In the genomic region with DNA sequence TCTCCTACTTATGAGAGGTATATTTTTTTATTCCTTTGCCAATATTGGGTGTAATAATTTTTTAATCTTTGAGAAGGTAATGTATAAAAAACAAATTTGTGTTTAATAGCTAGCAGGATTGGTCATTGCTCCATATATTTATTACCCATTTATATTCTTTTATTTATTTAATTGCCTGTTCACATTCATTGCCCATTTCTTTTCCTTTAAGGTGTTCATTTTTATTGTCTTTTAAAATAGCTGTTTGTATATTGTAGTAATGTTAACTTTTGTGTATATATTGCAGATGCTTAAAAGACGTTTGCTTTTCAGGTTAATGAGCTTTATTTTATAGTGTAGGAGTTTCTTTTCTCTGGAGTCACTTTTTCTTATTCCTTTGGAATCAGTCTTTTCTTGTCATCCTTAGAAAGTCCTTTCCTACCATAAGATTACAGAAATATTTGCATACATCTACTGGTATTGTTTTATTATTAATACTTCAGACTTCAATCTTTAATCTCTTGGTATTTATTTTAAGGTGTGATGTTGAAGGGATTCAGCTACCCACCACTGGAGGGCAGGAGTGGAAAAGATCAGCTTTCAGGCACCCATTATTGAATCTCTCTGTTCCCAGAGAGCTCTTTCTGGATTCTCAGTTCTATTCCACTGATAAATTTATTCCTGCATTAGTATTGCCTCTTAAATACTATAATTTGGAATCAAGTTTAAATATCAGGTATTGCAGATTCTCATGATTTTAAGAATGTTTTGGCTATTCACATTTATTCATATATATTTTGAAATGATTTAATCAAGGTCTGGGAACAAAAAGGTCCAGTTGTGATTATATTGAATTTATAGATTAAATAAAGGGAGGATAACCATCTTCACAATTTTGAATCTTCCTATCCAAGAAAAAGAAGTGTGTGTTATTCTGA, we compare ENCODE assay signal across 2 cellular contexts.
A peak's percentile ranks its signal among the peaks of the same experiment; 100 is the strongest.
TF ChIP-seq lines count a peak whose summit lies in the region.

No MANE protein-coding gene starts in this region.

TF ChIP-seq in HepG2, 621 proteins besides CTCF, POLR2A, EP300 and RAD21 (continues in another document):
- TF ChIP-seq ZFP36L1 (CRISPR knock-in tag; IDR thresholded peaks at IDR 0.05) (no peak), TAF15 (IDR thresholded peaks at IDR 0.05; ENCODE audit: low read depth, low read length, poor library complexity, severe bottlenecking) (no peak), ZNF772 (CRISPR knock-in tag; IDR thresholded peaks at IDR 0.05) (no peak), SETDB1 (CRISPR knock-in tag; IDR thresholded peaks at IDR 0.05; ENCODE audit: borderline replicate concordance) (no peak), DDIT3 (CRISPR knock-in tag; IDR thresholded peaks at IDR 0.05) (no peak), NR2F2 (IDR thresholded peaks at IDR 0.05; ENCODE audit: borderline replicate concordance, low read depth) (no peak), ZSCAN21 (CRISPR knock-in tag; IDR thresholded peaks at IDR 0.05; ENCODE audit: borderline replicate concordance) (no peak), BHLHE40 (IDR thresholded peaks at IDR 0.05; ENCODE audit: low read length) (no peak), ZKSCAN1 (IDR thresholded peaks at IDR 0.05; ENCODE audit: low read length) (no peak), SMC3 (IDR thresholded peaks at IDR 0.05; ENCODE audit: low read length) (peak; percentile 41; the same call in 1 of the 2 replicates)
- TF ChIP-seq, protein P1, sequence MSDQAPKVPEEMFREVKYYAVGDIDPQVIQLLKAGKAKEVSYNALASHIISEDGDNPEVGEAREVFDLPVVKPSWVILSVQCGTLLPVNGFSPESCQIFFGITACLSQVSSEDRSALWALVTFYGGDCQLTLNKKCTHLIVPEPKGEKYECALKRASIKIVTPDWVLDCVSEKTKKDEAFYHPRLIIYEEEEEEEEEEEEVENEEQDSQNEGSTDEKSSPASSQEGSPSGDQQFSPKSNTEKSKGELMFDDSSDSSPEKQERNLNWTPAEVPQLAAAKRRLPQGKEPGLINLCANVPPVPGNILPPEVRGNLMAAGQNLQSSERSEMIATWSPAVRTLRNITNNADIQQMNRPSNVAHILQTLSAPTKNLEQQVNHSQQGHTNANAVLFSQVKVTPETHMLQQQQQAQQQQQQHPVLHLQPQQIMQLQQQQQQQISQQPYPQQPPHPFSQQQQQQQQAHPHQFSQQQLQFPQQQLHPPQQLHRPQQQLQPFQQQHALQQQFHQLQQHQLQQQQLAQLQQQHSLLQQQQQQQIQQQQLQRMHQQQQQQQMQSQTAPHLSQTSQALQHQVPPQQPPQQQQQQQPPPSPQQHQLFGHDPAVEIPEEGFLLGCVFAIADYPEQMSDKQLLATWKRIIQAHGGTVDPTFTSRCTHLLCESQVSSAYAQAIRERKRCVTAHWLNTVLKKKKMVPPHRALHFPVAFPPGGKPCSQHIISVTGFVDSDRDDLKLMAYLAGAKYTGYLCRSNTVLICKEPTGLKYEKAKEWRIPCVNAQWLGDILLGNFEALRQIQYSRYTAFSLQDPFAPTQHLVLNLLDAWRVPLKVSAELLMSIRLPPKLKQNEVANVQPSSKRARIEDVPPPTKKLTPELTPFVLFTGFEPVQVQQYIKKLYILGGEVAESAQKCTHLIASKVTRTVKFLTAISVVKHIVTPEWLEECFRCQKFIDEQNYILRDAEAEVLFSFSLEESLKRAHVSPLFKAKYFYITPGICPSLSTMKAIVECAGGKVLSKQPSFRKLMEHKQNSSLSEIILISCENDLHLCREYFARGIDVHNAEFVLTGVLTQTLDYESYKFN (CRISPR knock-in tag; conservative IDR thresholded peaks at IDR 0.05) = no peak
- TF ChIP-seq, protein P2, sequence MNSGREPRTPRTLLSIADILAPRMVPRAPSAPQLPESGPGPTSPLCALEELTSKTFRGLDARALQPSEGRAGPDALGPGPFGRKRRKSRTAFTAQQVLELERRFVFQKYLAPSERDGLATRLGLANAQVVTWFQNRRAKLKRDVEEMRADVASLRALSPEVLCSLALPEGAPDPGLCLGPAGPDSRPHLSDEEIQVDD (CRISPR knock-in tag; IDR thresholded peaks at IDR 0.05; ENCODE audit: borderline replicate concordance) = no peak
- TF ChIP-seq, protein P3, sequence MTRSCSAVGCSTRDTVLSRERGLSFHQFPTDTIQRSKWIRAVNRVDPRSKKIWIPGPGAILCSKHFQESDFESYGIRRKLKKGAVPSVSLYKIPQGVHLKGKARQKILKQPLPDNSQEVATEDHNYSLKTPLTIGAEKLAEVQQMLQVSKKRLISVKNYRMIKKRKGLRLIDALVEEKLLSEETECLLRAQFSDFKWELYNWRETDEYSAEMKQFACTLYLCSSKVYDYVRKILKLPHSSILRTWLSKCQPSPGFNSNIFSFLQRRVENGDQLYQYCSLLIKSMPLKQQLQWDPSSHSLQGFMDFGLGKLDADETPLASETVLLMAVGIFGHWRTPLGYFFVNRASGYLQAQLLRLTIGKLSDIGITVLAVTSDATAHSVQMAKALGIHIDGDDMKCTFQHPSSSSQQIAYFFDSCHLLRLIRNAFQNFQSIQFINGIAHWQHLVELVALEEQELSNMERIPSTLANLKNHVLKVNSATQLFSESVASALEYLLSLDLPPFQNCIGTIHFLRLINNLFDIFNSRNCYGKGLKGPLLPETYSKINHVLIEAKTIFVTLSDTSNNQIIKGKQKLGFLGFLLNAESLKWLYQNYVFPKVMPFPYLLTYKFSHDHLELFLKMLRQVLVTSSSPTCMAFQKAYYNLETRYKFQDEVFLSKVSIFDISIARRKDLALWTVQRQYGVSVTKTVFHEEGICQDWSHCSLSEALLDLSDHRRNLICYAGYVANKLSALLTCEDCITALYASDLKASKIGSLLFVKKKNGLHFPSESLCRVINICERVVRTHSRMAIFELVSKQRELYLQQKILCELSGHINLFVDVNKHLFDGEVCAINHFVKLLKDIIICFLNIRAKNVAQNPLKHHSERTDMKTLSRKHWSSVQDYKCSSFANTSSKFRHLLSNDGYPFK (CRISPR knock-in tag; IDR thresholded peaks at IDR 0.05; ENCODE audit: borderline replicate concordance) = no peak
- TF ChIP-seq, protein P4, sequence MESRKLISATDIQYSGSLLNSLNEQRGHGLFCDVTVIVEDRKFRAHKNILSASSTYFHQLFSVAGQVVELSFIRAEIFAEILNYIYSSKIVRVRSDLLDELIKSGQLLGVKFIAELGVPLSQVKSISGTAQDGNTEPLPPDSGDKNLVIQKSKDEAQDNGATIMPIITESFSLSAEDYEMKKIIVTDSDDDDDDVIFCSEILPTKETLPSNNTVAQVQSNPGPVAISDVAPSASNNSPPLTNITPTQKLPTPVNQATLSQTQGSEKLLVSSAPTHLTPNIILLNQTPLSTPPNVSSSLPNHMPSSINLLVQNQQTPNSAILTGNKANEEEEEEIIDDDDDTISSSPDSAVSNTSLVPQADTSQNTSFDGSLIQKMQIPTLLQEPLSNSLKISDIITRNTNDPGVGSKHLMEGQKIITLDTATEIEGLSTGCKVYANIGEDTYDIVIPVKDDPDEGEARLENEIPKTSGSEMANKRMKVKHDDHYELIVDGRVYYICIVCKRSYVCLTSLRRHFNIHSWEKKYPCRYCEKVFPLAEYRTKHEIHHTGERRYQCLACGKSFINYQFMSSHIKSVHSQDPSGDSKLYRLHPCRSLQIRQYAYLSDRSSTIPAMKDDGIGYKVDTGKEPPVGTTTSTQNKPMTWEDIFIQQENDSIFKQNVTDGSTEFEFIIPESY (CRISPR knock-in tag; IDR thresholded peaks at IDR 0.05) = no peak

TF ChIP-seq in GM12891, 5 proteins besides CTCF, POLR2A, EP300 and RAD21:
- TF ChIP-seq SPI1 (IDR thresholded peaks at IDR 0.05; ENCODE audit: low read depth, low read length) = no peak
- no peak for TF ChIP-seq POU2F2 (IDR thresholded peaks at IDR 0.05; ENCODE audit: low read depth, low read length)
- no peak for TF ChIP-seq TAF1 (IDR thresholded peaks at IDR 0.05; ENCODE audit: low read depth, low read length)
- no peak for TF ChIP-seq PAX5 (IDR thresholded peaks at IDR 0.05; ENCODE audit: insufficient read depth, low read length, severe bottlenecking)
- TF ChIP-seq POLR2AphosphoS5 (IDR thresholded peaks at IDR 0.05; ENCODE audit: low read depth, low read length) = no peak
